15 cellular contexts compared by ENCODE assay signal in genomic region chr4:26239796-26240195, GRCh38.
DNase-seq lines count a peak whose midpoint lies in the region; ATAC-seq and TF ChIP-seq lines count a peak whose summit lies in the region.
"Had no signal": no experiment of that assay in that cellular context is flagged by ENCODE, and none has a peak within 500 bp of the region (broad histone marks: within the 10 kb centered on the region; RNA-seq: fewer than 3 reads in every experiment).

No MANE protein-coding gene starts in this region.

- H3K27ac ChIP-seq in SJCRH30 (peak overlapping the region; percentile 88), esophagus squamous epithelium (peak overlapping the region in 3 of 4 donors; percentile 60 to 77 (median 63)), temporal lobe (ENCODE audit: low read depth, low read length) (peak overlapping the region; percentile 99)
- H3K27ac ChIP-seq: foreskin keratinocyte, HL-60 had no signal

- H3K4me1 Mint-ChIP-seq in neural crest cell, result peaks cover 32% of the 10 kb centered on the region
- H3K4me1 Mint-ChIP-seq in activated CD4-positive, alpha-beta memory T cell treated with anti-CD3 and anti-CD28 coated beads for 36 hours (ENCODE audit: low read depth), result peaks cover 7% of the 10 kb centered on the region
- H3K4me1 Mint-ChIP-seq: activated B cell treated with CpG ODN at 0.5 μM for 24 hours had no signal

- CTCF ChIA-PET in activated CD4-positive, alpha-beta memory T cell treated with anti-CD3 and anti-CD28 coated beads for 36 hours (lab: Charles Lee), result no interaction called here

- H3K27me3 Mint-ChIP-seq in neural crest cell (ENCODE audit: low read depth), result no peaks in the 10 kb centered on the region
- no peaks in the 10 kb centered on the region for H3K27me3 Mint-ChIP-seq in activated CD4-positive, alpha-beta memory T cell treated with anti-CD3 and anti-CD28 coated beads for 36 hours

- peak overlapping the region; percentile 95 for H3K27ac Mint-ChIP-seq in neural crest cell (ENCODE audit: unreplicated experiment)
- no peak overlapping the region for H3K27ac Mint-ChIP-seq in activated CD4-positive, alpha-beta memory T cell treated with anti-CD3 and anti-CD28 coated beads for 36 hours
- H3K27ac Mint-ChIP-seq: activated B cell treated with CpG ODN at 0.5 μM for 24 hours; activated naive CD8-positive, alpha-beta T cell treated with anti-CD3 and anti-CD28 coated beads, Interleukin-2, amount 50 U/mL, for 24 hours had no signal

- H3K36me3 Mint-ChIP-seq in neural crest cell (ENCODE audit: low read depth), result no peaks in the 10 kb centered on the region
- H3K36me3 Mint-ChIP-seq in activated CD4-positive, alpha-beta memory T cell treated with anti-CD3 and anti-CD28 coated beads for 36 hours, result no peaks in the 10 kb centered on the region

- no peak for TF ChIP-seq POLR2A in esophagus squamous epithelium (IDR thresholded peaks at IDR 0.05)

- WGBS in esophagus squamous epithelium, 2 donors, result 70 to 79% methylated on average over 5 of the region's 5 CpGs

- peak overlapping the region; percentile 56 for H3K4me3 Mint-ChIP-seq in neural crest cell
- no peak overlapping the region for H3K4me3 Mint-ChIP-seq in activated CD4-positive, alpha-beta memory T cell treated with anti-CD3 and anti-CD28 coated beads for 36 hours
- H3K4me3 Mint-ChIP-seq: activated B cell treated with CpG ODN at 0.5 μM for 24 hours; activated naive CD8-positive, alpha-beta T cell treated with anti-CD3 and anti-CD28 coated beads, Interleukin-2, amount 50 U/mL, for 24 hours had no signal

- no peak for ATAC-seq in HG02798 (IDR thresholded peaks at IDR 0.05; ENCODE audit: poor library complexity, unreplicated experiment)
- ATAC-seq: activated naive CD8-positive, alpha-beta T cell treated with anti-CD3 and anti-CD28 coated beads, Interleukin-2, amount 50 U/mL, for 24 hours; foreskin keratinocyte; left lobe of liver had no signal

- no peaks in the 10 kb centered on the region for H3K27me3 ChIP-seq in SJCRH30
- no peaks in the 10 kb centered on the region for H3K27me3 ChIP-seq in esophagus squamous epithelium
- H3K27me3 ChIP-seq: foreskin keratinocyte had no signal

- H3K9me3 Mint-ChIP-seq in neural crest cell, result no peaks in the 10 kb centered on the region
- no peaks in the 10 kb centered on the region for H3K9me3 Mint-ChIP-seq in activated CD4-positive, alpha-beta memory T cell treated with anti-CD3 and anti-CD28 coated beads for 36 hours
- H3K9me3 Mint-ChIP-seq: activated B cell treated with CpG ODN at 0.5 μM for 24 hours; activated naive CD8-positive, alpha-beta T cell treated with anti-CD3 and anti-CD28 coated beads, Interleukin-2, amount 50 U/mL, for 24 hours had no signal

- DNase-seq in SJCRH30, result no peak
- no peak for DNase-seq in esophagus squamous epithelium (lab: John Stamatoyannopoulos, UW)
- no peak for DNase-seq in neural crest cell (ENCODE audit: low read depth, low spot score)
- DNase-seq in NCI-H1694 (lab: John Stamatoyannopoulos, UW), result no peak
- no peak for DNase-seq in activated CD4-positive, alpha-beta memory T cell treated with anti-CD3 and anti-CD28 coated beads for 36 hours
- DNase-seq: activated B cell treated with CpG ODN at 0.5 μM for 24 hours; activated naive CD8-positive, alpha-beta T cell treated with anti-CD3 and anti-CD28 coated beads, Interleukin-2, amount 50 U/mL, for 24 hours; NCI-H2029 treated with DMSO at 0.1 percent for 48 hours; Right ventricle myocardium superior; T-helper 1 cell had no signal

- TF ChIP-seq CTCF in esophagus squamous epithelium (IDR thresholded peaks at IDR 0.05) (no peak), neural crest cell (conservative IDR thresholded peaks at IDR 0.05) (no peak)

- intact Hi-C loops in esophagus squamous epithelium (cut with DNase I), result no loop called here
- intact Hi-C loops in activated CD4-positive, alpha-beta memory T cell treated with anti-CD3 and anti-CD28 coated beads for 36 hours (cut with micrococcal nuclease), result no loop called here

- H3K4me3 ChIP-seq in SJCRH30, result no peak overlapping the region
- no peak overlapping the region for H3K4me3 ChIP-seq in esophagus squamous epithelium

- POLR2A ChIA-PET in activated CD4-positive, alpha-beta memory T cell treated with anti-CD3 and anti-CD28 coated beads for 36 hours (lab: Charles Lee), result no interaction called here

- H3K36me3 ChIP-seq in SJCRH30 (no peaks in the 10 kb centered on the region), esophagus squamous epithelium (no peaks in the 10 kb centered on the region)

- H3K4me1 ChIP-seq in SJCRH30 (peaks cover 35% of the 10 kb centered on the region), esophagus squamous epithelium (peaks cover 5 to 33% (median 11%) of the 10 kb centered on the region in 3 donors)

- no peaks in the 10 kb centered on the region for H3K9me3 ChIP-seq in SJCRH30 (replicated peaks)
- H3K9me3 ChIP-seq in esophagus squamous epithelium, result no peaks in the 10 kb centered on the region
